In the genomic region with DNA sequence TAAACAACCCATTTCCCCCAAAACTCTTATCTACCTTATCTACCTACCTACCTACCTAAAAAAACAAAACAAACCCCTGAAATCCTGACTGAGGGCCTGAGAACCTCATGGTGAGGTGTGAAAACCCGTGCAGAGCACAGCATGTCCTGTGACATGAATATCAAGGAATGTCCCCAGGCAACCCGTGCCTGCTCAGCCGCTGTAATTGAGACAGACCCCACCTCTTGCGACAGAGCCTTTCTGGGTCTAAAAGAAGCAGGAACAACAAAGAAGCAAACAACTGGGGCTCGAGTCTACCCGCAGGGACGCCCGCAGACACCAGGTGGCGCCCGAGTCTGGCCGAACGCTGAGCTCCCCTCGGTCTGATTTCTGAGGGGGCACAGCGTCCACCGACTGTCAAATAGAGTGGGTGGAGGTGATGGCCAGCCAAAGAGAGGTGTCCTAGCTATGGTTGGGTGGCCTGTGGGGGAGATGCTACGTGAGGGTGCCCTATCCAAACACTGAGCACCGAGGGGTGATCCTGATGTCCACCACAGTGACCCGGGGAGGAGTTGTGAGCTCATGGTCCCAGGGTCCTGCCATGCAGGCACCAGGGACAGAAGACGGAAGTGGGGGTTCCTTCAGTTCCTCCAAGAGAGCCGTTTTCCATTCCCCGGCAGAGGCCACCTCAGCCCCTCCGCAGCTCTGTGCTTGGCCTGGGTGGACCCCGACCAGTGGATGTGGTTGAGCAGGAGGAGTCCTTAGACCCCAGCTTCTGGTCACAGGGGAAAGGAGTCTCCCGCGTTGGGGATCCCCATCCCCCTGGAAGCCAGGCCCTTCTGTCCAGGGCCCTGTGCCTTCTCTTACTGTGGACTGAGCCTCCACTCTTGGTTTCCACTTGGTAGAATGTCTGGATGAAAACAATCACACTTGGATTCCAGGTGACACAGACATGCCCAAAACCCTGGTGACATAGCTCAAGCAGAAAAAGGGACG, we compare ENCODE assay signal across 8 cellular contexts.
DNase-seq lines count a peak whose midpoint lies in the region; ATAC-seq, FAIRE-seq and TF ChIP-seq lines count a peak whose summit lies in the region.

No MANE protein-coding gene starts in this region.

- intact Hi-C loops in HepG2 (cut with micrococcal nuclease; ENCODE audit: unreplicated experiment) = loop anchor here (1.0 to 5.0 kb wide), 4 partner anchors 722 to 1291 kb away; partner anchors contain the start of gene SUPT3H

- ATAC-seq in HepG2 = peak; percentile 90
- ATAC-seq in HG03521 (IDR thresholded peaks at IDR 0.05; ENCODE audit: unreplicated experiment) = no peak

- H3K36me3 ChIP-seq in HepG2 (replicated peaks in 1 of 2; ENCODE audit: control insufficient read depth in 1 of 2, insufficient read depth in 2 of 2, low read length in 2 of 2) = no peaks in the 10 kb centered on the region

- no peaks in the 10 kb centered on the region for H3K9me3 ChIP-seq in HepG2 (ENCODE audit: low read length)

- TF ChIP-seq CTCF in HFF-Myc (IDR thresholded peaks at IDR 0.05; ENCODE audit: low read depth, low read length, missing control alignments) (peak; percentile 94), chondrocyte (IDR thresholded peaks at IDR 0.05) (peak; percentile 99), HepG2 (CRISPR knock-in tag; IDR thresholded peaks at IDR 0.05) (peak; percentile 98)

- WGBS in HepG2 (ENCODE audit: low lambda C conversion rate) = 17% methylated on average over 21 of the region's 26 CpGs

- no peak overlapping the region for H3K4me3 Mint-ChIP-seq in chondrocyte (ENCODE audit: unreplicated experiment)

- no peaks in the 10 kb centered on the region for H3K36me3 Mint-ChIP-seq in chondrocyte (ENCODE audit: low read depth)

- TF ChIP-seq POLR2A in HepG2 (IDR thresholded peaks at IDR 0.05; ENCODE audit: insufficient read depth in 1 of 2, low read depth in 2 of 2, low read length in 2 of 2) = no peak

- TF ChIP-seq RAD21 in HepG2 (CRISPR knock-in tag; IDR thresholded peaks at IDR 0.05) = peak; percentile 95

- H4K20me1 ChIP-seq in HepG2 (ENCODE audit: insufficient read depth, low read length) = no peaks in the 10 kb centered on the region

- no peaks in the 10 kb centered on the region for H3K79me2 ChIP-seq in HepG2 (ENCODE audit: insufficient read depth, low read length)

- H3K27me3 ChIP-seq in HepG2 (ENCODE audit: control insufficient read depth in 1 of 2, insufficient read depth in 2 of 2, low read length in 2 of 2) = peaks cover 0 to 24% of the 10 kb centered on the region in 2 experiments; a peak in 3 of 5 replicates

- peak; percentile 50 for FAIRE-seq in HepG2 (lab: Jason Lieb, UNC)

- no peak overlapping the region for H2AFZ ChIP-seq in HepG2 (ENCODE audit: low read length)

- POLR2A ChIA-PET in HepG2 (lab: Yijun Ruan, JAX) = interaction anchor here (1.2 to 1.9 kb wide), 2 partner anchors 722 to 1059 kb away, joined by 4 to 9 read pairs; partner anchors contain the start of gene SUPT3H

- no TSS peak for BruUV-seq in HepG2 (replicated peaks; lab: Mats Ljungman, UMichigan)

- peak overlapping the region; percentile 48 for H3K4me2 ChIP-seq in HepG2 (ENCODE audit: low read depth, low read length)

- CTCF ChIA-PET in HepG2 (lab: Yijun Ruan, JAX; ENCODE audit: low intra/inter-chr PET ratio, low total read pairs) = interaction anchor here (1.1 to 2.2 kb wide), 4 partner anchors 763 to 1267 kb away, joined by 3 to 41 read pairs (median 4); no protein-coding TSS in a partner anchor

- H3K4me3 ChIP-seq in HFF-Myc (replicated peaks; ENCODE audit: low read depth, low read length) (no peak overlapping the region), HepG2 (replicated peaks in 1 of 3; ENCODE audit: insufficient read depth in 1 of 3, low read depth in 2 of 3, low read length in 3 of 3) (no peak overlapping the region)

- DNase-seq in CMK (ENCODE audit: low read depth) = peak; percentile 27
- no peak for DNase-seq in HFF-Myc (ENCODE audit: extremely low read depth, low read depth)
- peak; percentile 57 to 84 for DNase-seq in NCI-H526 (lab: John Stamatoyannopoulos, UW)
- peak; percentile 85 for DNase-seq in activated CD4-positive, alpha-beta T cell treated with anti-CD3 and anti-CD28 coated beads for 48 hours
- DNase-seq in chondrocyte (ENCODE audit: low spot score) = no peak
- DNase-seq in HepG2 (ENCODE audit: low spot score) = peak; percentile 63
- DNase-seq in stimulated activated CD4-positive, alpha-beta T cell treated with anti-CD3 and anti-CD28 coated beads, Interleukin-4, amount 100 ng/mL, for 24 hours = peak; percentile 80

- in situ Hi-C loops in HepG2 (cut with HindIII; ENCODE audit: extremely low pct_ligation_motif_present, low pct_unique_long_range_greater_than_20kb) = loop anchor here (5.0 to 25.0 kb wide), 3 partner anchors 767 to 1257 kb away; no protein-coding TSS in a partner anchor

- no peak for TF ChIP-seq EP300 in HepG2 (IDR thresholded peaks at IDR 0.05; ENCODE audit: low read depth in 2 of 2, low read length in 2 of 2)
- 0 out of 2 replicates have a peak, but pooled peaks have one; percentile 23 for TF ChIP-seq EP300 in HepG2 (CRISPR knock-in tag; IDR thresholded peaks at IDR 0.05; ENCODE audit: borderline replicate concordance)

- H3K9me3 Mint-ChIP-seq in chondrocyte (ENCODE audit: low read depth) = no peaks in the 10 kb centered on the region

- no peak overlapping the region for H3K27ac ChIP-seq in HepG2 (ENCODE audit: extremely low read length, insufficient read depth, low read length)

- peak overlapping the region; percentile 85 for H3K27ac Mint-ChIP-seq in chondrocyte (ENCODE audit: unreplicated experiment)

- H3K27me3 Mint-ChIP-seq in chondrocyte (ENCODE audit: low read depth) = no peaks in the 10 kb centered on the region

- H3K4me1 ChIP-seq in HepG2 (ENCODE audit: insufficient read depth, low read length) = peaks cover 14% of the 10 kb centered on the region

- H3K4me1 Mint-ChIP-seq in chondrocyte (ENCODE audit: low read depth) = peaks cover 57% of the 10 kb centered on the region

- no peak overlapping the region for H3K9ac ChIP-seq in HepG2 (ENCODE audit: insufficient read depth, low read depth, low read length)

TF ChIP-seq in HepG2, 621 proteins besides CTCF, POLR2A, EP300 and RAD21 (continues in another document):
- TF ChIP-seq ZEB1 (IDR thresholded peaks at IDR 0.05; ENCODE audit: insufficient replicate concordance, low read depth) (peak; percentile 39), SRF (IDR thresholded peaks at IDR 0.05; ENCODE audit: low read depth, low read length) (no peak), CSRNP1 (CRISPR knock-in tag; IDR thresholded peaks at IDR 0.05) (0 out of 2 replicates have a peak, but pooled peaks have one; percentile 26), NFIB (CRISPR knock-in tag; IDR thresholded peaks at IDR 0.05; ENCODE audit: borderline replicate concordance) (no peak), ZNF629 (CRISPR knock-in tag; conservative IDR thresholded peaks at IDR 0.05) (no peak), ZBTB46 (CRISPR knock-in tag; IDR thresholded peaks at IDR 0.05; ENCODE audit: borderline replicate concordance) (no peak), ZNF775 (CRISPR knock-in tag; IDR thresholded peaks at IDR 0.05; ENCODE audit: borderline replicate concordance) (no peak), YEATS4 (CRISPR knock-in tag; IDR thresholded peaks at IDR 0.05; ENCODE audit: borderline replicate concordance) (no peak), PAX8 (CRISPR knock-in tag; IDR thresholded peaks at IDR 0.05; ENCODE audit: borderline replicate concordance) (no peak), ZNF280B (CRISPR knock-in tag; IDR thresholded peaks at IDR 0.05; ENCODE audit: borderline replicate concordance) (0 out of 2 replicates have a peak, but pooled peaks have one; percentile 32), SOX5 (CRISPR knock-in tag; IDR thresholded peaks at IDR 0.05; ENCODE audit: borderline replicate concordance) (0 out of 2 replicates have a peak, but pooled peaks have one; percentile 13), MZF1 (CRISPR knock-in tag; IDR thresholded peaks at IDR 0.05; ENCODE audit: borderline replicate concordance) (no peak), ZFP41 (CRISPR knock-in tag; IDR thresholded peaks at IDR 0.05; ENCODE audit: borderline replicate concordance) (no peak), MAFF (IDR thresholded peaks at IDR 0.05; ENCODE audit: low read depth, low read length) (no peak)

Comparison
In these comparisons a context has a peak if more than half of its experiments do, and no peak if none do; other contexts are left out.
1. DNase-seq: peak in CMK (single experiment), NCI-H526 (2 of 2), activated CD4-positive, alpha-beta T cell treated with anti-CD3 and anti-CD28 coated beads for 48 hours (single experiment), HepG2 (single experiment) and stimulated activated CD4-positive, alpha-beta T cell treated with anti-CD3 and anti-CD28 coated beads, Interleukin-4, amount 100 ng/mL, for 24 hours (single experiment); none in HFF-Myc (single experiment) and chondrocyte (single experiment).
2. Peak in every context shown above with its lines, with median percentiles within 50 percentile points of each other: CTCF ChIP-seq.